Comparison of ENCODE assay signal across 9 cellular contexts in the genomic region with DNA sequence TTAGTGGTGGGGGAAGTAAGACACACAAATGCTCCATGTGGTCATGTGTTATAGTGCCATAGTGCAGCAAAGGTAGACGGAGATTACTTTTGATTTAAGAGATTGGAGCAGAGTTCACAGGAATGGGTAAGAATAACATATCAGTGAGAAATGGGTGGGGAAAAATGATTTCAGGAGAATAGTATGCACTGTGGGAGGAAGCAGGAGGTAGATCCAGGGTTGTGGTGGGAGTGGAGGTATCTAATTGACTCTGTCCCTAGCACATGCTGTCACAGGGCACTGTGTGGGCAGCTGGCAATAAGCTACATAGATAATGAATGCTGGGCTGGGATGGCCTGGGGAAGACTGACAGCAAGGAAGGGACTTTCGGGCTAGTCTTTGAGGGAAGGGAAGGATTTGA.
DNase-seq lines count a peak whose midpoint lies in the region; ATAC-seq and TF ChIP-seq lines count a peak whose summit lies in the region.
"Had no signal": no experiment of that assay in that cellular context is flagged by ENCODE, and none has a peak within 500 bp of the region (broad histone marks: within the 10 kb centered on the region; RNA-seq: fewer than 3 reads in every experiment).

No MANE protein-coding gene starts in this region.

- H3K4me1 ChIP-seq in gastroesophageal sphincter = peaks cover 12 to 33% (median 12%) of the 10 kb centered on the region in 3 donors

- H3K9me3 ChIP-seq in gastroesophageal sphincter = no peaks in the 10 kb centered on the region

- no peaks in the 10 kb centered on the region for H3K36me3 ChIP-seq in gastroesophageal sphincter

- no peaks in the 10 kb centered on the region for H3K27me3 ChIP-seq in gastroesophageal sphincter

- no peak for TF ChIP-seq POLR2A in gastroesophageal sphincter (IDR thresholded peaks at IDR 0.05)

- H3K4me3 ChIP-seq in coronary artery (no peak overlapping the region), gastroesophageal sphincter (no peak overlapping the region)

- H3K27ac ChIP-seq in coronary artery (peak overlapping the region in 1 of 2 donors; percentile 73), gastroesophageal sphincter (no peak overlapping the region)

- TF ChIP-seq EP300 in gastroesophageal sphincter (IDR thresholded peaks at IDR 0.05) = no peak

- DNase-seq in ELR (ENCODE audit: low read depth) (peak; percentile 68), HT1080 (ENCODE audit: low read depth) (peak; percentile 73), dermis microvascular lymphatic vessel endothelial cell (ENCODE audit: low read depth in 2 of 2) (peak; percentile 74 to 76), non-pigmented ciliary epithelial cell (ENCODE audit: low read depth) (peak; percentile 60), coronary artery (ENCODE audit: low spot score) (no peak), HuH-7 (ENCODE audit: low spot score) (no peak), NCI-H1105 (lab: John Stamatoyannopoulos, UW) (no peak)
- DNase-seq: NCI-H187 had no signal

- no peak for TF ChIP-seq CTCF in coronary artery (IDR thresholded peaks at IDR 0.05)
- no peak for TF ChIP-seq CTCF in gastroesophageal sphincter (IDR thresholded peaks at IDR 0.05)

- ATAC-seq in gastroesophageal sphincter = no peak

- 46 to 52% methylated on average over 2 of the region's 2 CpGs for WGBS in gastroesophageal sphincter (ENCODE audit: low coverage in 1 of 2), 2 donors

Comparison
In these comparisons a context has a peak if more than half of its experiments do, and no peak if none do; other contexts are left out.
1. DNase-seq: peak in ELR (single experiment), HT1080 (single experiment), dermis microvascular lymphatic vessel endothelial cell (2 of 2) and non-pigmented ciliary epithelial cell (single experiment); none in coronary artery (single experiment), HuH-7 (single experiment) and NCI-H1105 (single experiment).